Comparison of ENCODE assay signal across 8 cellular contexts in genomic region chr9:77176686-77177142, GRCh38. TPM values are rescaled to one million over a fixed set of nuclear protein-coding genes. Genes with fewer than 3 reads are reported as not detected.
DNase-seq lines count a peak whose midpoint lies in the region; ATAC-seq and TF ChIP-seq lines count a peak whose summit lies in the region.

No MANE protein-coding gene starts in this region.

- no peak for ATAC-seq in activated CD8-positive, alpha-beta memory T cell treated with anti-CD3 and anti-CD28 coated beads, Interleukin-2, amount 10 ng/mL, durations not matched to agents 7 days and 5 days
- peak; percentile 31 for ATAC-seq in left colon
- ATAC-seq in thoracic aorta (ENCODE audit: insufficient number of reproducible peaks, low FRiP score, low read depth): peak; percentile 50
- ATAC-seq in GM18909 (IDR thresholded peaks at IDR 0.05; ENCODE audit: poor library complexity, unreplicated experiment): no peak
- ATAC-seq in HG03280 (IDR thresholded peaks at IDR 0.05; ENCODE audit: unreplicated experiment): no peak

- peak overlapping the region; percentile 77 for H3K4me3 ChIP-seq in thoracic aorta

- H3K36me3 ChIP-seq in thoracic aorta: no peaks in the 10 kb centered on the region

- peaks cover 29% of the 10 kb centered on the region for H3K4me1 Mint-ChIP-seq in activated CD8-positive, alpha-beta memory T cell treated with anti-CD3 and anti-CD28 coated beads, Interleukin-2, amount 10 ng/mL, durations not matched to agents 7 days and 5 days
- H3K4me1 Mint-ChIP-seq in activated naive CD8-positive, alpha-beta T cell treated with anti-CD3 and anti-CD28 coated beads for 36 hours: peaks cover 26% of the 10 kb centered on the region

- peak overlapping the region; percentile 94 for H3K27ac Mint-ChIP-seq in activated CD8-positive, alpha-beta memory T cell treated with anti-CD3 and anti-CD28 coated beads, Interleukin-2, amount 10 ng/mL, durations not matched to agents 7 days and 5 days
- peak overlapping the region; percentile 91 for H3K27ac Mint-ChIP-seq in activated naive CD8-positive, alpha-beta T cell treated with anti-CD3 and anti-CD28 coated beads for 36 hours

- peak overlapping the region; percentile 97 for H3K4me3 Mint-ChIP-seq in activated CD8-positive, alpha-beta memory T cell treated with anti-CD3 and anti-CD28 coated beads, Interleukin-2, amount 10 ng/mL, durations not matched to agents 7 days and 5 days
- H3K4me3 Mint-ChIP-seq in activated naive CD8-positive, alpha-beta T cell treated with anti-CD3 and anti-CD28 coated beads for 36 hours: peak overlapping the region; percentile 95

- H3K4me1 ChIP-seq in thoracic aorta (ENCODE audit: control insufficient read depth in 1 of 2, low read depth in 2 of 2): peaks cover 17 to 35% of the 10 kb centered on the region in 2 donors

- H3K27me3 ChIP-seq in thoracic aorta (replicated peaks; ENCODE audit: insufficient read depth): no peaks in the 10 kb centered on the region

- peaks cover 2% of the 10 kb centered on the region for H3K27me3 Mint-ChIP-seq in activated CD8-positive, alpha-beta memory T cell treated with anti-CD3 and anti-CD28 coated beads, Interleukin-2, amount 10 ng/mL, durations not matched to agents 7 days and 5 days
- H3K27me3 Mint-ChIP-seq in activated naive CD8-positive, alpha-beta T cell treated with anti-CD3 and anti-CD28 coated beads for 36 hours: no peaks in the 10 kb centered on the region

- peaks cover 3% of the 10 kb centered on the region for H3K36me3 Mint-ChIP-seq in activated CD8-positive, alpha-beta memory T cell treated with anti-CD3 and anti-CD28 coated beads, Interleukin-2, amount 10 ng/mL, durations not matched to agents 7 days and 5 days
- peaks cover 4% of the 10 kb centered on the region for H3K36me3 Mint-ChIP-seq in activated naive CD8-positive, alpha-beta T cell treated with anti-CD3 and anti-CD28 coated beads for 36 hours

- no peak for TF ChIP-seq CTCF in thoracic aorta (IDR thresholded peaks at IDR 0.05)

- no peak for DNase-seq in activated CD8-positive, alpha-beta memory T cell treated with anti-CD3 and anti-CD28 coated beads, Interleukin-2, amount 10 ng/mL, durations not matched to agents 7 days and 5 days
- DNase-seq in activated CD8-positive, alpha-beta memory T cell treated with anti-CD3 and anti-CD28 coated beads, Interleukin-2, amount 50 U/mL, for 48 hours: no peak
- DNase-seq in activated naive CD8-positive, alpha-beta T cell treated with anti-CD3 and anti-CD28 coated beads for 36 hours: no peak
- DNase-seq in left colon (no peak), thoracic aorta (ENCODE audit: low spot score) (no peak), COLO829 (ENCODE audit: low spot score) (no peak)

- CTCF ChIA-PET in activated CD8-positive, alpha-beta memory T cell treated with anti-CD3 and anti-CD28 coated beads, Interleukin-2, amount 10 ng/mL, durations not matched to agents 7 days and 5 days (lab: Charles Lee): interaction anchor here (1.0 to 3.2 kb wide), 3 partner anchors 8 to 281 kb away, joined by 3 to 23 read pairs (median 3); no protein-coding TSS in a partner anchor

- intact Hi-C loops in left colon (cut with DNase I, micrococcal nuclease): no loop called here

- no peaks in the 10 kb centered on the region for H3K9me3 ChIP-seq in thoracic aorta

- no peaks in the 10 kb centered on the region for H3K9me3 Mint-ChIP-seq in activated CD8-positive, alpha-beta memory T cell treated with anti-CD3 and anti-CD28 coated beads, Interleukin-2, amount 10 ng/mL, durations not matched to agents 7 days and 5 days (ENCODE audit: low read depth)
- no peaks in the 10 kb centered on the region for H3K9me3 Mint-ChIP-seq in activated naive CD8-positive, alpha-beta T cell treated with anti-CD3 and anti-CD28 coated beads for 36 hours

- peak overlapping the region; percentile 70 to 75 for H3K27ac ChIP-seq in thoracic aorta

RNA-seq across cellular contexts. Expression of gene VPS13A, which starts 0.6 kb away (rescaled TPM):
- total RNA-seq in activated CD8-positive, alpha-beta memory T cell treated with anti-CD3 and anti-CD28 coated beads, Interleukin-2, amount 10 ng/mL, durations not matched to agents 7 days and 5 days: 10 to 100 TPM; 43.6 to 53.8 TPM
- total RNA-seq in activated naive CD8-positive, alpha-beta T cell treated with anti-CD3 and anti-CD28 coated beads for 36 hours: 10 to 100 TPM; 28.4 to 28.8 TPM
- total RNA-seq in left colon (10 to 100 TPM; 54.1 to 58.4 TPM), thoracic aorta (10 to 100 TPM; 54.8 to 94.8 TPM)

Comparison
In these comparisons a context has a peak if more than half of its experiments do, and no peak if none do; other contexts are left out.
1. ATAC-seq: peak in left colon (single experiment) and thoracic aorta (single experiment); none in activated CD8-positive, alpha-beta memory T cell treated with anti-CD3 and anti-CD28 coated beads, Interleukin-2, amount 10 ng/mL, durations not matched to agents 7 days and 5 days (single experiment), GM18909 (single experiment) and HG03280 (single experiment).